In the genomic region with DNA sequence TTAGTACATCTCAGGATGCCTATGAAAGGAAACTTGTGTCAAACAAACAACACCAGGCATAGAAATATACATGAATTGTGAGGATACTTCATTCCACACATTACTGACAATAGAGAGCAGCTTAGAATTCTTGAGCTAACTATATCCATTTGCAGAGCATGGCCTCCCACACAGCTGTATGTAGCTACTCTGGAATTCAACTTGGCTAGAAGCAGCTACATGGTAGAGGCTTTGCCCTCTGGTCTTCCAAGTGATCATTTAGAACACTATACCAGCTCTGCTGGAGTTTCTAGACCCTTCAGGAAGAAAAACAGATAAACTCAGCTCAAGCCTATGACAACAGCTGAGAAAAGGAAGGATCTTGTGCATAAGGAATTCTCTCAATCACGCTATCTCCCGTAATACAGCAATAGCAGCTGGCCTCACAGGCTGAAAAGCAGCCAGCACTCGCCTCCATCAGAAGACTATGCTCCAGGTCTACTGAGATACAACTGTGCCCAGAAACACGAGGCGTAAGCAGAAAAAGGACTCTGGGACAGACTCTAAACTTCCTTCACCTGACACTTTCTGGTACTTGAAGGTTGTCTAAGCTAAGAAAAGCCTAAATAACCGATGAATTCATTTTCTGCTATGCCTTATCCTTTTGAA, we compare ENCODE assay signal across 18 cellular contexts. TPM values are rescaled to one million over a fixed set of nuclear protein-coding genes. Genes with fewer than 3 reads are reported as not detected.
DNase-seq lines count a peak whose midpoint lies in the region; ATAC-seq and TF ChIP-seq lines count a peak whose summit lies in the region.
"Had no signal": no experiment of that assay in that cellular context is flagged by ENCODE, and none has a peak within 500 bp of the region (broad histone marks: within the 10 kb centered on the region; RNA-seq: fewer than 3 reads in every experiment).

No MANE protein-coding gene starts in this region.

- no peak overlapping the region for H3K4me3 Mint-ChIP-seq in endodermal cell
- H3K4me3 Mint-ChIP-seq: central memory CD8-positive, alpha-beta T cell; stimulated activated naive B cell treated with anti-CD40 and anti-IgM and Interleukin-4, amounts not matched to agents 10 μg/mL and 1 μg/mL and 100 μg/mL, for 72 hours had no signal

- no peak overlapping the region for H3K27ac Mint-ChIP-seq in endodermal cell
- H3K27ac Mint-ChIP-seq: progenitor cell of endocrine pancreas; stimulated activated naive B cell treated with anti-CD40 and anti-IgM and Interleukin-4, amounts not matched to agents 10 μg/mL and 1 μg/mL and 100 μg/mL, for 72 hours had no signal

- H3K9ac ChIP-seq in endodermal cell (ENCODE audit: extremely low read depth, low read length, poor library complexity, severe bottlenecking), result no peak overlapping the region

- no peak for TF ChIP-seq POLR2A in testis (IDR thresholded peaks at IDR 0.05)

- H3K27me3 Mint-ChIP-seq in endodermal cell (ENCODE audit: insufficient read depth), result no peaks in the 10 kb centered on the region
- H3K27me3 Mint-ChIP-seq: central memory CD8-positive, alpha-beta T cell; progenitor cell of endocrine pancreas; stimulated activated naive B cell treated with anti-CD40 and anti-IgM and Interleukin-4, amounts not matched to agents 10 μg/mL and 1 μg/mL and 100 μg/mL, for 72 hours had no signal

- H3K9me3 ChIP-seq in SJSA1 (replicated peaks) (no peaks in the 10 kb centered on the region), testis (no peaks in the 10 kb centered on the region), endodermal cell (ENCODE audit: control insufficient read depth, low read length) (no peaks in the 10 kb centered on the region)

- H3K4me3 ChIP-seq in SJSA1, result no peak overlapping the region
- no peak overlapping the region for H3K4me3 ChIP-seq in choroid plexus epithelial cell (ENCODE audit: low read depth, low read length)
- no peak overlapping the region for H3K4me3 ChIP-seq in testis
- H3K4me3 ChIP-seq in endodermal cell (ENCODE audit: low read length), result no peak overlapping the region

- no peaks in the 10 kb centered on the region for H3K9me3 Mint-ChIP-seq in endodermal cell
- H3K9me3 Mint-ChIP-seq: central memory CD8-positive, alpha-beta T cell; stimulated activated naive B cell treated with anti-CD40 and anti-IgM and Interleukin-4, amounts not matched to agents 10 μg/mL and 1 μg/mL and 100 μg/mL, for 72 hours had no signal

- no peaks in the 10 kb centered on the region for H3K4me1 Mint-ChIP-seq in endodermal cell

- DNase-seq in SJSA1 (ENCODE audit: low read depth in 1 of 2, low spot score in 2 of 2), result peak in 1 of 2 experiments; percentile 25
- peak; percentile 78 for DNase-seq in choroid plexus epithelial cell (ENCODE audit: low read depth)
- peak; percentile 25 for DNase-seq in left kidney (ENCODE audit: low read depth, low spot score)
- peak; percentile 26 for DNase-seq in testis
- DNase-seq in NCI-H526 (lab: John Stamatoyannopoulos, UW), result no peak
- DNase-seq in endodermal cell, result no peak
- DNase-seq: activated CD4-positive, alpha-beta T cell treated with anti-CD3 and anti-CD28 coated beads, Interleukin-2, amount 50 U/mL, for 1 hour; activated effector memory CD4-positive, alpha-beta T cell treated with anti-CD3 and anti-CD28 coated beads, Interleukin-2, amount 50 U/mL, for 16 hours; Calu3; NCI-H1105; NCI-H446 treated with DMSO at 0.1 percent for 48 hours; stimulated activated CD4-positive, alpha-beta T cell treated with anti-CD3 and anti-CD28 coated beads, Interleukin-4, amount 100 ng/mL, for 1 hour; stimulated activated naive B cell treated with anti-CD40 and anti-IgM and Interleukin-4, amounts not matched to agents 10 μg/mL and 1 μg/mL and 100 μg/mL, for 72 hours; T-helper 2 cell had no signal

- no peaks in the 10 kb centered on the region for H3K27me3 ChIP-seq in SJSA1 (replicated peaks)
- no peaks in the 10 kb centered on the region for H3K27me3 ChIP-seq in testis
- H3K27me3 ChIP-seq in endodermal cell (ENCODE audit: control insufficient read depth, insufficient read depth, low read length, poor library complexity, severe bottlenecking), result no peaks in the 10 kb centered on the region

- H3K36me3 ChIP-seq in SJSA1 (no peaks in the 10 kb centered on the region), testis (ENCODE audit: low read depth, missing control alignments) (no peaks in the 10 kb centered on the region), endodermal cell (ENCODE audit: control insufficient read depth, insufficient read depth, low read length) (peaks cover 23% of the 10 kb centered on the region)

- H3K4me1 ChIP-seq in SJSA1 (replicated peaks), result peaks cover 40% of the 10 kb centered on the region
- peaks cover 13% of the 10 kb centered on the region for H3K4me1 ChIP-seq in testis
- no peaks in the 10 kb centered on the region for H3K4me1 ChIP-seq in endodermal cell (ENCODE audit: control insufficient read depth, insufficient read depth, low read length)

- H3K27ac ChIP-seq in SJSA1 (peak overlapping the region; percentile 35; the same call in 1 of the 2 replicates), testis (no peak overlapping the region), endodermal cell (ENCODE audit: low read depth, low read length) (no peak overlapping the region)

- peaks cover 21% of the 10 kb centered on the region for H3K36me3 Mint-ChIP-seq in endodermal cell (ENCODE audit: low read depth)

- intact Hi-C loops in testis (cut with DNase I; ENCODE audit: low total_unique reads), result no loop called here

- WGBS in testis, 2 donors, result 62 to 80% methylated on average over 6 of the region's 6 CpGs
- WGBS in endodermal cell (ENCODE audit: insufficient coverage in 1 of 2, insufficient read length in 1 of 2), 2 experiments, result 92 to 100% methylated on average over 5 to 6 of the region's 6 CpGs

- no peak for ATAC-seq in GM21381 (IDR thresholded peaks at IDR 0.05; ENCODE audit: unreplicated experiment)
- ATAC-seq: stimulated activated naive B cell treated with anti-CD40 and anti-IgM and Interleukin-4, amounts not matched to agents 10 μg/mL and 1 μg/mL and 100 μg/mL, for 72 hours had no signal

- no peak for TF ChIP-seq CTCF in choroid plexus epithelial cell (conservative IDR thresholded peaks at IDR 0.05; ENCODE audit: low read depth, low read length)
- no peak for TF ChIP-seq CTCF in testis (IDR thresholded peaks at IDR 0.05)
- TF ChIP-seq CTCF in endodermal cell (conservative IDR thresholded peaks at IDR 0.05), result no peak

RNA-seq across cellular contexts. Expression of a gene that starts 50.6 kb away (rescaled TPM):
- total RNA-seq in SJSA1 (2014; rRNA removed; shearing (Covaris generic)), result 0.72 TPM in 1 of 2 replicates, not detected in the other
- total RNA-seq in testis, result 1,000 to 10,000 TPM; 2,156 to 2,741 TPM
- 617 TPM for polyA plus RNA-seq in testis (ENCODE audit: insufficient read depth, low read depth, low replicate concordance)
- total RNA-seq in endodermal cell, result 100 to 1,000 TPM in 1 of 2 donors, 10 to 100 TPM in 1; 91.8 to 120 TPM
- polyA plus RNA-seq in endodermal cell (2013, experiment 1 of 2), result 75.6 TPM
- polyA plus RNA-seq in endodermal cell (2013, experiment 2 of 2), result 63.3 TPM
- total RNA-seq: Calu3 had no signal

RNA-seq across cellular contexts. Expression of a gene that starts 58.3 kb away (rescaled TPM):
- not detected in 2 replicates for total RNA-seq in SJSA1 (2014; rRNA removed; shearing (Covaris generic))
- under 1 TPM in 1 of 2 donors, not detected in 1; 0.81 TPM for total RNA-seq in testis
- polyA plus RNA-seq in testis (ENCODE audit: insufficient read depth, low read depth, low replicate concordance), result 4.0 TPM
- total RNA-seq in endodermal cell, result not detected
- not detected for polyA plus RNA-seq in endodermal cell (2013, experiment 1 of 2)
- polyA plus RNA-seq in endodermal cell (2013, experiment 2 of 2), result not detected
- total RNA-seq: Calu3 had no signal
- polyA plus RNA-seq: esophagus had no signal

Comparison
In these comparisons a context has a peak if more than half of its experiments do, and no peak if none do; other contexts are left out.
1. DNase-seq: peak in choroid plexus epithelial cell (single experiment), left kidney (single experiment) and testis (single experiment); none in NCI-H526 (0 of 2) and endodermal cell (single experiment).
2. RNA of a gene that starts 50.6 kb away (total RNA-seq): 2,156 to 2,741 TPM in testis and 91.8 to 120 TPM in endodermal cell; 0.72 TPM in SJSA1; every median in the first group is over 10 times any median in the second.